24 cellular contexts compared by ENCODE assay signal in the genomic region with DNA sequence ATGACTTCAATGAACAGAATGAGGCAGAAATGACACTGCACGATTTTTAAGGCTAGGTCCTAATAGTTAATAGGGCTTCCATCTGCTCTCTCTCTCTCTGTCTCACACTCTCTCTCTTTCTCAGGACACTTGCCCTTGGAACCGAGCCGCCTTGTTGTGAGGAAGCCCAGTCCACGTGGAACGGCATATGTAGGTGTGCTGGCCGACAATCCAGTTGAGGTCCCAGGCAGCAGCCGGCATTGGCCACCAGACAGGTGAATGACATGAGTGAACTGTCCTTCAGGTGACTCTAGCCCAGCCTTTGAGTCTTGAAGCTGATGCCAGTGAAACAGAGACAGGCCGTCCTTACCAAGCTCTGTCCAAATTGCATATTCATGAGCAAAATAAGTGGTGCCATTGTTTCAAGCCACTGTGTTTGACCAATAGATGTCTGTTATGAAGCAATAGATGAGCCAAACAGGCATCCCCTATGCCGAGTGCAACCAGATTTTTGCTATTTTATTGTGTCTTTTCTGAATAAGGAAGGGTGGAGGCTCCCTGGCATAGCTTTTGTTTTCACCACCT.
"Had no signal": no experiment of that assay in that cellular context is flagged by ENCODE, and none has a peak within 500 bp of the region (broad histone marks: within the 10 kb centered on the region; RNA-seq: fewer than 3 reads in every experiment).

No MANE protein-coding gene starts in this region.

- H3K27ac ChIP-seq: colonic mucosa, esophagus muscularis mucosa, foreskin keratinocyte, gastroesophageal sphincter, heart right ventricle, left ventricle myocardium inferior, lower lobe of right lung, ovary, right lobe of liver, suprapubic skin, transverse colon, upper lobe of right lung, vagina had no signal

- ATAC-seq: foreskin keratinocyte; gastroesophageal sphincter; heart right ventricle; left cardiac atrium; lower lobe of right lung; natural killer cell; right lobe of liver; stimulated activated naive B cell treated with anti-CD40 and anti-IgM and Interleukin-4, amounts not matched to agents 10 μg/mL and 1 μg/mL and 100 μg/mL, for 72 hours; upper lobe of right lung had no signal

- H3K27me3 ChIP-seq: colonic mucosa, foreskin keratinocyte, ovary, right lobe of liver, transverse colon, vagina had no signal

- DNase-seq: colonic mucosa; effector CD8-positive, alpha-beta T cell; foreskin keratinocyte; glutamatergic neuron; heart right ventricle; left cardiac atrium; left ventricle myocardium inferior; lower lobe of right lung; natural killer cell; occipital lobe; ovary; right lobe of liver; small intestine; stimulated activated CD4-positive, alpha-beta T cell treated with anti-CD3 and anti-CD28 coated beads, Interleukin-15, amount 100 ng/mL, for 24 hours; stimulated activated CD4-positive, alpha-beta T cell treated with anti-CD3 and anti-CD28 coated beads, Interleukin-2, amount 100 ng/mL, for 48 hours; stimulated activated naive B cell treated with anti-CD40 and anti-IgM and Interleukin-4, amounts not matched to agents 10 μg/mL and 1 μg/mL and 100 μg/mL, for 72 hours; transverse colon; upper lobe of right lung had no signal

- FAIRE-seq: endothelial cell of umbilical vein, islet of Langerhans, small intestine had no signal

- H3K4me3 ChIP-seq: colonic mucosa, esophagus muscularis mucosa, gastroesophageal sphincter, heart right ventricle, left ventricle myocardium inferior, lower lobe of right lung, ovary, right lobe of liver, suprapubic skin, transverse colon, upper lobe of right lung, vagina had no signal

- H3K4me1 ChIP-seq: colonic mucosa, esophagus muscularis mucosa, foreskin keratinocyte, gastroesophageal sphincter, heart right ventricle, left ventricle myocardium inferior, lower lobe of right lung, right lobe of liver, suprapubic skin, transverse colon, upper lobe of right lung, vagina had no signal

- H3K36me3 ChIP-seq: colonic mucosa, esophagus muscularis mucosa, gastroesophageal sphincter, heart right ventricle, left ventricle myocardium inferior, lower lobe of right lung, ovary, right lobe of liver, suprapubic skin, transverse colon, upper lobe of right lung, vagina had no signal

- H3K9me3 ChIP-seq: colonic mucosa, esophagus muscularis mucosa, gastroesophageal sphincter, heart right ventricle, left ventricle myocardium inferior, lower lobe of right lung, ovary, right lobe of liver, suprapubic skin, transverse colon, upper lobe of right lung, vagina had no signal
